ENCODE assay signal across 13 cellular contexts in the genomic region with DNA sequence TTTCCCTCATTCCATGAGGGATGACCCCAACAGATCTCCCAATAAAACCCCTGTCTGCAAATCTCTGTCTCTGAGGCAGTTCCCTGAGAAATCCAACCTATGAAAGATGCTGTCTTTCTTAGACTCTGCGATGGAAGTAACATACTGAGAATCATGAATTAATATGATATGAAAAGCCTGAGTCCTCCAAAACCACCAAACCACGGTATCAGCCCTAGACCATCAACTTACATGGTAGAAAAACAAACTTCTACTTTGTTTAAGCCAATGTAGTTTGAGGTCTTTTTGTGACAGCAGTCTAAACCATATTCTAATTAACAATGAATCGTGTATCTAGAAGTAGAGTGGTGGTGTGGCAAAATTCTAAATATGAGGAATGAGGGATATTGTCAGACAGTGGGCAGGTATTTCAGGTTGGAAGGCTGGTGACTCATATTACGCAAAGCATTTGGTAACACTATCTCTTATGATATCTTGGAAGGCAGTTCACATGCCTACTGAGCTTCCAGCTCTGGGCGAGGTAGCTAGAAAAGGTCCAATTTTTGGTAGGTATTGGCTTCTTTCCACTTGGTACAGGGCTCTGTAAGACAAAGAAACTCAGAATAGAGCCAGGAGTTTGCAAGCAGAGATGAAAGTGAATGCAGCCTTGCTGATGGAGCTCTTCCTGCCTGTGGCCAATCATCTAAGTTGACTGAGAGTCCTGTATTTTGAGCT.
A peak's percentile ranks its signal among the peaks of the same experiment; 100 is the strongest.
DNase-seq lines count a peak whose midpoint lies in the region.
"Had no signal": no experiment of that assay in that cellular context is flagged by ENCODE, and none has a peak within 500 bp of the region (broad histone marks: within the 10 kb centered on the region; RNA-seq: fewer than 3 reads in every experiment).

No MANE protein-coding gene starts in this region.

- H3K9me3 ChIP-seq in esophagus (ENCODE audit: control insufficient read depth in 2 of 2, insufficient read depth in 1 of 2, low read depth in 1 of 2, low read length in 1 of 2) = no peaks in the 10 kb centered on the region
- H3K9me3 ChIP-seq: tibial nerve had no signal

- H3K36me3 ChIP-seq in esophagus (ENCODE audit: control insufficient read depth in 2 of 2, insufficient read depth in 2 of 2, low read length in 1 of 2) = no peaks in the 10 kb centered on the region
- H3K36me3 ChIP-seq: tibial nerve had no signal

- peak overlapping the region; percentile 70 to 72 for H3K27ac ChIP-seq in esophagus (ENCODE audit: low read depth in 2 of 2, low read length in 1 of 2)
- H3K27ac ChIP-seq in skin epidermis = peak overlapping the region in 20 of 21 experiments; percentile 15 to 88 (median 74)
- H3K27ac ChIP-seq: tibial nerve had no signal

- no peaks in the 10 kb centered on the region for H3K27me3 ChIP-seq in esophagus (ENCODE audit: control insufficient read depth in 1 of 2, insufficient read depth in 2 of 2, low read length in 2 of 2)
- H3K27me3 ChIP-seq: tibial nerve had no signal

- DNase-seq in NCI-H2171 treated with DMSO at 0.1 percent for 48 hours (lab: John Stamatoyannopoulos, UW) (peak; percentile 12), NCI-H2171 (lab: John Stamatoyannopoulos, UW) (no peak), NCI-H226 (peak; percentile 65), GF-D8 (lab: John Stamatoyannopoulos, UW) (no peak), NCI-H446 treated with DMSO at 0.1 percent for 48 hours (lab: John Stamatoyannopoulos, UW) (no peak), NCI-H510A (lab: John Stamatoyannopoulos, UW) (no peak)
- DNase-seq: activated B cell treated with CpG ODN at 0.5 μM for 24 hours; activated T-cell treated with anti-CD3 and anti-CD28 coated beads, Interleukin-2, amount 50 U/mL, for 24 hours; glutamatergic neuron; NCI-H82 had no signal

- H3K4me3 ChIP-seq in esophagus (ENCODE audit: low read depth in 1 of 2, low read length in 2 of 2) (no peak overlapping the region), skin epidermis (no peak overlapping the region)
- H3K4me3 ChIP-seq: tibial nerve had no signal

- WGBS in esophagus, 2 donors = 57 to 61% methylated on average over 5 of the region's 5 CpGs

- peaks cover 0 to 2% of the 10 kb centered on the region in 2 donors for H3K4me1 ChIP-seq in esophagus (ENCODE audit: control insufficient read depth in 2 of 2, insufficient read depth in 2 of 2, low read length in 1 of 2)

Comparison
In these comparisons a context has a peak if more than half of its experiments do, and no peak if none do; other contexts are left out.
1. DNase-seq: peak in NCI-H2171 treated with DMSO at 0.1 percent for 48 hours (single experiment) and NCI-H226 (single experiment); none in NCI-H2171 (single experiment), GF-D8 (single experiment), NCI-H446 treated with DMSO at 0.1 percent for 48 hours (single experiment) and NCI-H510A (single experiment).